In the genomic region with DNA sequence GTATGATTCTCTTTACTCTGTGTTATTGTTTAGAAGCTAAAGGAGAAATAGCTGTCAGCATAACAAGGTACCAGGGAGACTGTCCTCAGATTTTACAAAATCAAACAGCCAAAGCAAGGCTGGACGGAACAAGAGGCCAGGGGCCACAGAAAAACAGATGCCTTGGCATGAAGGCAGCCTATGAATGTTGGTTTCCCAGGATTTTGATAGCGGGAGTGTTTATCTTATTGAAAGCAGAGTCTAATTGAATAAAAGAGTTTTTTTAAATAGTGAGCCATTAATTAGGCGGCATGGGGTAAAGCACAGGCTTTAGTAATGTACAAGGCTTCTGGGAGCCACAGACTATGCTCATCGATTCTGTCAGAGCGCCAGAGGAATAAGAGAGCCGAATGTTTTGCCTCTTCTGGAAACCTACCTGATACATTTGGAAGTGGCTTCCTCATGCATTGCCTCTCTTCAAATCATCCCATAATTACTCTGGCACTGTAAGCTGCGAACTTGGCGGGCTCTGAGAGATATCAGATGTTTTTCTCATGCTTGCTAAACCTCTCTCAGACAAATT, we compare ENCODE assay signal across 31 cellular contexts. TPM values are rescaled to one million over a fixed set of nuclear protein-coding genes. Genes with fewer than 3 reads are reported as not detected.
"Had no signal": no experiment of that assay in that cellular context is flagged by ENCODE, and none has a peak within 500 bp of the region (broad histone marks: within the 10 kb centered on the region; RNA-seq: fewer than 3 reads in every experiment).

No MANE protein-coding gene starts in this region.

- H3K4me3 ChIP-seq: breast epithelium, colonic mucosa, dorsolateral prefrontal cortex, esophagus squamous epithelium, heart right ventricle, lower lobe of right lung, neural progenitor cell, suprapubic skin, tibial nerve had no signal

- H3K4me2 ChIP-seq: neural progenitor cell had no signal

- DNase-seq: activated CD4-positive, alpha-beta T cell treated with anti-CD3 and anti-CD28 coated beads for 1 hour; activated CD4-positive, alpha-beta T cell treated with anti-CD3 and anti-CD28 coated beads, Interleukin-2, amount 50 U/mL, for 1 hour; activated CD8-positive, alpha-beta memory T cell treated with anti-CD3 and anti-CD28 coated beads for 24 hours; activated CD8-positive, alpha-beta memory T cell treated with anti-CD3 and anti-CD28 coated beads, Interleukin-2, amount 50 U/mL, for 48 hours; activated naive CD4-positive, alpha-beta T cell; activated naive CD8-positive, alpha-beta T cell treated with anti-CD3 and anti-CD28 coated beads for 36 hours; activated T-cell treated with anti-CD3 and anti-CD28 coated beads, Interleukin-2, amount 50 U/mL, for 4 hours; colonic mucosa; effector memory CD8-positive, alpha-beta T cell; esophagus squamous epithelium; heart right ventricle; left colon; lower lobe of right lung; naive thymus-derived CD8-positive, alpha-beta T cell; small intestine; stimulated activated CD4-positive, alpha-beta T cell treated with anti-CD3 and anti-CD28 coated beads, Interleukin-2, amount 100 ng/mL, for 24 hours; stimulated activated naive CD8-positive, alpha-beta T cell treated with anti-CD3 and anti-CD28 coated beads, Interleukin-15, amount 100 ng/mL, for 72 hours had no signal

- H3K9ac ChIP-seq: neural progenitor cell had no signal

- H2AFZ ChIP-seq: neural progenitor cell had no signal

- H3K4me1 ChIP-seq: breast epithelium, colonic mucosa, esophagus squamous epithelium, heart right ventricle, lower lobe of right lung, neural progenitor cell, suprapubic skin, tibial nerve had no signal

- ATAC-seq: activated T-cell treated with anti-CD3 and anti-CD28 coated beads, Interleukin-2, amount 50 U/mL, for 4 hours; effector memory CD8-positive, alpha-beta T cell; heart right ventricle; left colon; lower lobe of right lung; naive thymus-derived CD8-positive, alpha-beta T cell; sciatic nerve; stimulated activated effector memory CD8-positive, alpha-beta T cell treated with anti-CD3 and anti-CD28 coated beads, Interleukin-12 subunit alpha, Interleukin-12 subunit beta, amount 100 ng/mL, for 72 hours; stimulated activated naive CD8-positive, alpha-beta T cell treated with anti-CD3 and anti-CD28 coated beads, Interleukin-15, amount 100 ng/mL, for 72 hours had no signal

- H3K36me3 ChIP-seq: breast epithelium, colonic mucosa, esophagus squamous epithelium, heart right ventricle, lower lobe of right lung, neural progenitor cell, suprapubic skin, tibial nerve had no signal

- H3K27me3 ChIP-seq: breast epithelium, colonic mucosa, esophagus squamous epithelium, neural progenitor cell, suprapubic skin, tibial nerve had no signal

- H3K9me3 ChIP-seq: breast epithelium, colonic mucosa, esophagus squamous epithelium, heart right ventricle, lower lobe of right lung, suprapubic skin, tibial nerve had no signal

- H3K27ac ChIP-seq: breast epithelium, colonic mucosa, dorsolateral prefrontal cortex, esophagus squamous epithelium, heart right ventricle, lower lobe of right lung, neural progenitor cell, suprapubic skin, tibial nerve had no signal

RNA-seq across cellular contexts. Expression of gene TMCO5A, which starts 30.4 kb away (rescaled TPM):
- total RNA-seq: activated naive CD8-positive, alpha-beta T cell treated with anti-CD3 and anti-CD28 coated beads for 36 hours; activated T-cell treated with anti-CD3 and anti-CD28 coated beads, Interleukin-2, amount 50 U/mL, for 4 hours; activated T-helper 2 cell treated with anti-CD3 and anti-CD28 coated beads, Interferon-gamma antibody, Interleukin-2, Interleukin-4, amounts not matched to agents 10 μg/mL and 5 μg/mL and 100 μg/mL, durations not matched to agents 14 hours and 24 hours and 36 hours; astrocyte; breast epithelium; colonic mucosa; dorsolateral prefrontal cortex; esophagus squamous epithelium; heart right ventricle; left colon; lower lobe of right lung; mesenteric fat pad; naive thymus-derived CD8-positive, alpha-beta T cell; omental fat pad; renal cortical epithelial cell; sciatic nerve; suprapubic skin; tibial nerve; urinary bladder had no signal
- polyA plus RNA-seq: heart right ventricle; keratinocyte; naive thymus-derived CD8-positive, alpha-beta T cell; small intestine; urinary bladder had no signal
